In the genomic region with DNA sequence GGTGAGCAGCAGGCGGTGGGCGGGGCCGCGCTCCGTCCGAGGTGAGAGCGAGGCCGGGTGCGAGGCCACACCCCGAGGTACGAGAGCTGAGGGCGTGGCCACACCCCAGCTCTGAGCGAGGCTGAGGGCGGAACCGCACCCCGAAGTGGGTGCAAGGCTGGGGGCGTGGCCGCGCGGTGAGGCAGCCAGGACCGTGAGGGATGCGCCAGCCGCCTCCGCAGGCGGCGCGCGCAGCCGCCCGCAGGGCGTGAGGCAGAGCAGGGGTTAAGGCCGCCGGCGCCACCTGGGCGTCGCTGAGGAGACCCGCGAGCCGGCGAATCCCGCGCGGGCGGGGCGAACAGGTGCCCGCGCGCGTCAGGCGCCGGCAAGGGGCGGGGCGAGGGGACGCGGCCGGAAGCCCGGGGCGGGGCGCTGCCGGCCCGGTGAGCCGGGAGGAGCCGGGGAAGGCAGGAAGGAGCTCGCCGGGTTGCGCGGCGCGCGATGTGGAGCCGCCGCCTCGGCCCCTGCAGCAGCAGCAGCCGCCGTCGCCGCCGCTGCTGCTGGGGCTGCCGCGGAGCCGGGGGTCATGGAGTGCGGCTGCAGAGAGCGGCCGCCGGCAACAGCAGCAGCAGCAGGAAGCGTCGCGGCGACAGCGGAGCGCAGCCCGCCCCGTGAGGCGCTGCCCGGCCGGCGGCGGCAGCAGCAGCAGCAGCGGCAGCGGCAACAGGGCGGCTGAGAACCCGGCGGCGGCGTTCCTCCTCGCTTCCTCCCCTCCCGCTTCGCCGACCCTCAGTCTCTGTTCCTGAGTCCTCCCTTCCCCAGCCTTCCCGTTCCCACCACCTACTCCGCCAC, we compare ENCODE assay signal across 8 cellular contexts. TPM values are rescaled to one million over a fixed set of nuclear protein-coding genes. Genes with fewer than 3 reads are reported as not detected.
DNase-seq lines count a peak whose midpoint lies in the region; ATAC-seq and TF ChIP-seq lines count a peak whose summit lies in the region.

BICDL1 (plus strand) TSS at position 449 of the 831 bp plus-strand sequence. CDS start 633 bp downstream, outside the sequence.

- peak within 1 kb of the TSS; percentile 61 for H3K9ac ChIP-seq in ES-I3 (ENCODE audit: low read depth, low read length)
- H3K9ac ChIP-seq in Loucy (ENCODE audit: low read depth, low read length, poor library complexity, severe bottlenecking): no peak within 1 kb of the TSS

- no peak for TF ChIP-seq EP300 in suprapubic skin (IDR thresholded peaks at IDR 0.05)

- H3K4me3 ChIP-seq in H7 (ENCODE audit: insufficient read depth, low read depth, low read length) (peak within 1 kb of the TSS; percentile 71), Loucy (ENCODE audit: low read length, poor library complexity, severe bottlenecking) (peak within 1 kb of the TSS; percentile 74), neutrophil (ENCODE audit: low read depth in 1 of 2, low read length in 1 of 2) (peak within 1 kb of the TSS; percentile 63 to 67), suprapubic skin (peak within 1 kb of the TSS; percentile 71)

- peak within 1 kb of the TSS; percentile 83 for H2AFZ ChIP-seq in Loucy (ENCODE audit: low read length)

- no peaks in the 10 kb centered on the region for H3K36me3 ChIP-seq in ES-I3 (ENCODE audit: insufficient read depth, low read length)
- no peaks in the 10 kb centered on the region for H3K36me3 ChIP-seq in H7 (replicated peaks; ENCODE audit: control insufficient read depth, insufficient read depth, low read length)
- H3K36me3 ChIP-seq in Loucy (ENCODE audit: insufficient read depth, low read length): no peaks in the 10 kb centered on the region
- H3K36me3 ChIP-seq in neutrophil: no peaks in the 10 kb centered on the region
- no peaks in the 10 kb centered on the region for H3K36me3 ChIP-seq in suprapubic skin

- TF ChIP-seq CTCF in Loucy (conservative IDR thresholded peaks at IDR 0.05; ENCODE audit: low read length) (no peak), foreskin keratinocyte (conservative IDR thresholded peaks at IDR 0.05) (no peak), neutrophil (IDR thresholded peaks at IDR 0.05) (no peak), suprapubic skin (IDR thresholded peaks at IDR 0.05) (no peak)

- H3K27me3 ChIP-seq in H7 (ENCODE audit: control insufficient read depth, insufficient read depth, low read length): no peaks in the 10 kb centered on the region; the same call in 1 of the 2 replicates
- H3K27me3 ChIP-seq in Loucy (ENCODE audit: insufficient read depth, low read length, poor library complexity, severe bottlenecking): no peaks in the 10 kb centered on the region
- H3K27me3 ChIP-seq in foreskin keratinocyte: peaks cover 5% of the 10 kb centered on the region
- peaks cover 99% of the 10 kb centered on the region for H3K27me3 ChIP-seq in neutrophil
- peaks cover 22% of the 10 kb centered on the region for H3K27me3 ChIP-seq in suprapubic skin

- no peaks in the 10 kb centered on the region for H3K9me3 ChIP-seq in ES-I3 (ENCODE audit: control insufficient read depth, insufficient read depth, low read length)
- H3K9me3 ChIP-seq in Loucy (ENCODE audit: insufficient read depth, low read depth, low read length): no peaks in the 10 kb centered on the region
- H3K9me3 ChIP-seq in neutrophil: no peaks in the 10 kb centered on the region
- H3K9me3 ChIP-seq in suprapubic skin: no peaks in the 10 kb centered on the region

- no peaks in the 10 kb centered on the region for H3K9me2 ChIP-seq in Loucy (replicated peaks; ENCODE audit: low read depth, low read length)

- peaks cover 10% of the 10 kb centered on the region; the same call in 1 of the 2 replicates for H3K4me1 ChIP-seq in ES-I3 (ENCODE audit: insufficient read depth, low read length)
- peaks cover 18% of the 10 kb centered on the region for H3K4me1 ChIP-seq in Loucy (ENCODE audit: insufficient read depth, low read length, poor library complexity, severe bottlenecking)
- no peaks in the 10 kb centered on the region for H3K4me1 ChIP-seq in foreskin keratinocyte
- H3K4me1 ChIP-seq in neutrophil (ENCODE audit: control insufficient read depth in 1 of 2, insufficient read depth in 1 of 2, low read depth in 1 of 2, low read length in 1 of 2): peaks cover 10 to 14% of the 10 kb centered on the region in 2 experiments
- H3K4me1 ChIP-seq in suprapubic skin: peaks cover 25% of the 10 kb centered on the region

- peak within 1 kb of the TSS; percentile 75 for H3K4me2 ChIP-seq in Loucy (ENCODE audit: low read depth, low read length, poor library complexity, severe bottlenecking)

- TF ChIP-seq POLR2A in suprapubic skin (IDR thresholded peaks at IDR 0.05): no peak

- peak; percentile 92 for ATAC-seq in foreskin keratinocyte

- DNase-seq in H7 (peak; percentile 98), SHP77 (lab: John Stamatoyannopoulos, UW) (peak; percentile 96 to 100), foreskin keratinocyte (peak; percentile 92 to 95), suprapubic skin (ENCODE audit: low spot score in 2 of 2) (peak; percentile 82 to 85)
- peak; percentile 98 for DNase-seq in activated effector memory CD4-positive, alpha-beta T cell treated with Interleukin-2 at 50 U/mL for 16 hours

- H3K79me2 ChIP-seq in Loucy (ENCODE audit: insufficient read depth, low read length): no peaks in the 10 kb centered on the region

- peaks cover 8% of the 10 kb centered on the region for H4K20me1 ChIP-seq in Loucy (ENCODE audit: insufficient read depth, low read length, poor library complexity, severe bottlenecking)

- H3K27ac ChIP-seq in foreskin keratinocyte: no peak within 1 kb of the TSS
- no peak within 1 kb of the TSS for H3K27ac ChIP-seq in neutrophil
- H3K27ac ChIP-seq in suprapubic skin: peak within 1 kb of the TSS; percentile 77

- no peaks in the 10 kb centered on the region for H3F3A ChIP-seq in Loucy (ENCODE audit: low read depth)

- 0% methylated on average over 27 of the region's 111 CpGs for WGBS in suprapubic skin

RNA-seq across cellular contexts. Expression of gene BICDL1, which starts in this region (rescaled TPM):
- 12.3 and 15.7 TPM in 2 replicates for total RNA-seq in H7 (2014; rRNA removed; shearing (Covaris generic))
- total RNA-seq in foreskin keratinocyte (6.4 and 7.0 TPM in 2 replicates), suprapubic skin (100 to 1,000 TPM; 127 to 207 (median 129) TPM)
- polyA plus RNA-seq in foreskin keratinocyte: 4.2 and 4.4 TPM in 2 replicates
